8 cellular contexts compared by ENCODE assay signal in genomic region chr15:63600001-63600645, GRCh38. TPM values are rescaled to one million over a fixed set of nuclear protein-coding genes. Genes with fewer than 3 reads are reported as not detected.
A peak's percentile ranks its signal among the peaks of the same experiment; 100 is the strongest.
DNase-seq lines count a peak whose midpoint lies in the region; ATAC-seq and TF ChIP-seq lines count a peak whose summit lies in the region.

No MANE protein-coding gene starts in this region.

- TF ChIP-seq CTCF in CD14-positive monocyte (IDR thresholded peaks at IDR 0.05) (no peak), RWPE2 (IDR thresholded peaks at IDR 0.05; ENCODE audit: poor library complexity, severe bottlenecking) (no peak), endodermal cell (conservative IDR thresholded peaks at IDR 0.05) (no peak)

- no peaks in the 10 kb centered on the region for H3K36me3 ChIP-seq in RWPE2 (ENCODE audit: low read depth)
- no peaks in the 10 kb centered on the region for H3K36me3 ChIP-seq in endodermal cell (ENCODE audit: control insufficient read depth, insufficient read depth, low read length)

- peaks cover 2 to 12% (median 8%) of the 10 kb centered on the region in 3 donors for H3K27me3 Mint-ChIP-seq in CD14-positive monocyte (ENCODE audit: low read depth in 3 of 3)
- H3K27me3 Mint-ChIP-seq in endodermal cell (ENCODE audit: insufficient read depth) = peaks cover 16% of the 10 kb centered on the region
- no peaks in the 10 kb centered on the region for H3K27me3 Mint-ChIP-seq in naive B cell

- H3K4me1 ChIP-seq in RWPE2 (ENCODE audit: insufficient read depth, poor library complexity, severe bottlenecking) (no peaks in the 10 kb centered on the region), endodermal cell (ENCODE audit: control insufficient read depth, insufficient read depth, low read length) (peaks cover 11% of the 10 kb centered on the region)

- peak overlapping the region; percentile 33 for H3K27ac ChIP-seq in RWPE2 (ENCODE audit: poor library complexity, severe bottlenecking)
- H3K27ac ChIP-seq in endodermal cell (ENCODE audit: low read depth, low read length) = peak overlapping the region; percentile 66

- peak overlapping the region in 5 of 7 donors; percentile 20 to 61 (median 42) for H3K27ac Mint-ChIP-seq in CD14-positive monocyte
- H3K27ac Mint-ChIP-seq in endodermal cell = peak overlapping the region; percentile 74
- peak overlapping the region; percentile 83 to 98 (median 95) for H3K27ac Mint-ChIP-seq in naive B cell

- H3K4me3 Mint-ChIP-seq in CD14-positive monocyte = peak overlapping the region; percentile 80 to 91
- peak overlapping the region; percentile 72 for H3K4me3 Mint-ChIP-seq in endodermal cell
- H3K4me3 Mint-ChIP-seq in naive B cell = peak overlapping the region; percentile 83 to 97 (median 90)

- peak overlapping the region; percentile 34 for H3K9ac ChIP-seq in endodermal cell (ENCODE audit: extremely low read depth, low read length, poor library complexity, severe bottlenecking)

- H3K4me3 ChIP-seq in RWPE2 (ENCODE audit: severe bottlenecking) = peak overlapping the region; percentile 55
- peak overlapping the region; percentile 90 for H3K4me3 ChIP-seq in endodermal cell (ENCODE audit: low read length)

- WGBS in endodermal cell (ENCODE audit: insufficient coverage in 1 of 2, insufficient read length in 1 of 2), 2 experiments = 29 to 39% methylated on average over 10 to 28 of the region's 28 CpGs

- H3K9me3 ChIP-seq in RWPE2 (ENCODE audit: severe bottlenecking) (no peaks in the 10 kb centered on the region), endodermal cell (ENCODE audit: control insufficient read depth, low read length) (no peaks in the 10 kb centered on the region)

- no peak for DNase-seq in CD14-positive monocyte (ENCODE audit: low spot score)
- DNase-seq in RWPE2 (ENCODE audit: low spot score) = no peak
- DNase-seq in endodermal cell = peak; percentile 84
- peak; percentile 26 for DNase-seq in naive B cell
- no peak for DNase-seq in NCI-H345 treated with DMSO at 0.1 percent for 48 hours (lab: John Stamatoyannopoulos, UW; ENCODE audit: unreplicated experiment)
- no peak for DNase-seq in D341Med (ENCODE audit: low spot score)

- no peaks in the 10 kb centered on the region for H3K27me3 ChIP-seq in RWPE2 (ENCODE audit: insufficient read depth, poor library complexity, severe bottlenecking)
- peaks cover 11% of the 10 kb centered on the region for H3K27me3 ChIP-seq in endodermal cell (ENCODE audit: control insufficient read depth, insufficient read depth, low read length, poor library complexity, severe bottlenecking)

- H3K36me3 Mint-ChIP-seq in CD14-positive monocyte = peaks cover 3 to 9% of the 10 kb centered on the region in 2 donors
- no peaks in the 10 kb centered on the region for H3K36me3 Mint-ChIP-seq in endodermal cell (ENCODE audit: low read depth)
- no peaks in the 10 kb centered on the region for H3K36me3 Mint-ChIP-seq in naive B cell

- intact Hi-C loops in CD14-positive monocyte (cut with micrococcal nuclease) = loop anchor here in 1 of 2 donors (5.0 kb wide), 1 partner anchor 782 kb away; the partner anchor contains the start of gene PCLAF

- ATAC-seq in GM21737 (IDR thresholded peaks at IDR 0.05; ENCODE audit: unreplicated experiment) (peak; percentile 1), RWPE2 (ENCODE audit: low read depth) (peak; percentile 15), naive B cell (ENCODE audit: low read depth in 2 of 2) (peak in 1 of 2 donors; percentile 24), GM19328 (IDR thresholded peaks at IDR 0.05; ENCODE audit: unreplicated experiment) (no peak)

- H3K9me3 Mint-ChIP-seq in CD14-positive monocyte (no peaks in the 10 kb centered on the region), endodermal cell (no peaks in the 10 kb centered on the region), naive B cell (no peaks in the 10 kb centered on the region)

- H3K4me1 Mint-ChIP-seq in CD14-positive monocyte = peaks cover 46% of the 10 kb centered on the region
- H3K4me1 Mint-ChIP-seq in endodermal cell = peaks cover 45% of the 10 kb centered on the region
- H3K4me1 Mint-ChIP-seq in naive B cell = peaks cover 56 to 85% (median 65%) of the 10 kb centered on the region in 3 donors

RNA-seq across cellular contexts. Expression of gene FBXL22, which starts 2.9 kb away (rescaled TPM):
- polyA plus RNA-seq in CD14-positive monocyte (not detected), naive B cell (ENCODE audit: low read depth in 6 of 6) (under 1 TPM in 5 of 6 donors, not detected in 1; 0.37 to 0.91 (median 0.48) TPM)
- under 1 TPM; 0.29 to 0.90 TPM for total RNA-seq in endodermal cell
- polyA plus RNA-seq in endodermal cell (2013, experiment 1 of 2) = 0.46 TPM
- polyA plus RNA-seq in endodermal cell (2013, experiment 2 of 2) = 0.58 TPM

Comparison
In these comparisons a context has a peak if more than half of its experiments do, and no peak if none do; other contexts are left out.
1. DNase-seq: peak in endodermal cell (single experiment) and naive B cell (single experiment); none in CD14-positive monocyte (single experiment), RWPE2 (single experiment), NCI-H345 treated with DMSO at 0.1 percent for 48 hours (single experiment) and D341Med (single experiment).
2. H3K27ac Mint-ChIP-seq: peak in every context shown above with its lines; median percentile 95 in naive B cell; 74 in endodermal cell; 42 in CD14-positive monocyte.
3. Peak in every context shown above with its lines, with median percentiles within 50 percentile points of each other: H3K4me3 Mint-ChIP-seq.